Comparison of ENCODE assay signal across 17 cellular contexts in the genomic region with DNA sequence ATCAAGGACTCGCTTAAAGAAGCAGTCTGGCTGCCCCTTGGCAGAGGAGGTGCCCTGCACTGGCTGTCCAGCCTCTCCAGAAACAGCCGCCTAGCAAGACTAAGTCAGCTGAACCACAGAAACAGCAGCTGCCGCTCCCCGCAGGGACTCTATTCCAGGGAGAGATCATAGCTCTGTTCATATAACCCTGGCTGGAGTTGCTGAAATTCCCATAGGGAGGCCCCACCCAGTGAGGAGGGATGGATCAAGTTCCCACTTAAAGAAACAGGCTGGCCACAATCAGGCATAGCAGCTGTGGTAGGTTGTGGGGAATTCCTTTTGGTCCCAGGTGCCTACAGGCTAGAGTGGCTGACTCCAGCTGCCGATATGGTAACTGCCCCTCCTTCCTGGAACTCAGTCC.
DNase-seq lines count a peak whose midpoint lies in the region; ATAC-seq and TF ChIP-seq lines count a peak whose summit lies in the region.
"Had no signal": no experiment of that assay in that cellular context is flagged by ENCODE, and none has a peak within 500 bp of the region (broad histone marks: within the 10 kb centered on the region; RNA-seq: fewer than 3 reads in every experiment).

No MANE protein-coding gene starts in this region.

- no peak overlapping the region for H3K27ac Mint-ChIP-seq in naive thymus-derived CD4-positive, alpha-beta T cell
- H3K27ac Mint-ChIP-seq: natural killer cell treated with Interleukin-12 subunit alpha and Interleukin-12 subunit beta and Interleukin-15 and Interleukin-18, amount 100 ng/mL, for 72 hours had no signal

- H3K4me3 Mint-ChIP-seq in naive thymus-derived CD4-positive, alpha-beta T cell: no peak overlapping the region
- H3K4me3 Mint-ChIP-seq: natural killer cell treated with Interleukin-12 subunit alpha and Interleukin-12 subunit beta and Interleukin-15 and Interleukin-18, amount 100 ng/mL, for 72 hours had no signal

- H3K4me1 ChIP-seq in fibroblast of lung (ENCODE audit: control insufficient read depth, extremely low read depth, insufficient read depth, low read length) (no peaks in the 10 kb centered on the region), foreskin keratinocyte (no peaks in the 10 kb centered on the region)
- H3K4me1 ChIP-seq in naive thymus-derived CD4-positive, alpha-beta T cell (ENCODE audit: control insufficient read depth in 2 of 2, insufficient read depth in 2 of 2, low read length in 2 of 2): no peaks in the 10 kb centered on the region

- H3K36me3 Mint-ChIP-seq in naive thymus-derived CD4-positive, alpha-beta T cell: no peaks in the 10 kb centered on the region

- no peak overlapping the region for H3K4me3 ChIP-seq in fibroblast of lung (replicated peaks in 1 of 4; ENCODE audit: control extremely low read depth in 1 of 4, insufficient read depth in 1 of 4, low read depth in 3 of 4, low read length in 4 of 4)
- no peak overlapping the region for H3K4me3 ChIP-seq in naive thymus-derived CD4-positive, alpha-beta T cell (ENCODE audit: low read length)
- H3K4me3 ChIP-seq: lung had no signal

- TF ChIP-seq CTCF in fibroblast of lung (conservative IDR thresholded peaks at IDR 0.05 in 1 of 2, IDR thresholded peaks at IDR 0.05 in 1 of 2; ENCODE audit: low read depth in 1 of 2, low read length in 2 of 2): no peak
- TF ChIP-seq CTCF in foreskin keratinocyte (conservative IDR thresholded peaks at IDR 0.05): no peak

- no peaks in the 10 kb centered on the region for H3K79me2 ChIP-seq in fibroblast of lung (ENCODE audit: control insufficient read depth, insufficient read depth, low read length)

- intact Hi-C loops in naive thymus-derived CD4-positive, alpha-beta T cell (cut with micrococcal nuclease): no loop called here

- peak; percentile 19 for DNase-seq in NCI-H1092 treated with DMSO at 0.1 percent for 48 hours (lab: John Stamatoyannopoulos, UW)
- DNase-seq in NCI-H1092 (lab: John Stamatoyannopoulos, UW): no peak
- peak; percentile 64 to 72 for DNase-seq in NCI-H526 (lab: John Stamatoyannopoulos, UW)
- DNase-seq in fibroblast of lung (ENCODE audit: low read depth in 2 of 2): peak; percentile 33 to 40
- no peak for DNase-seq in foreskin keratinocyte
- DNase-seq in naive thymus-derived CD4-positive, alpha-beta T cell: no peak
- DNase-seq in effector CD4-positive, alpha-beta T cell: no peak
- DNase-seq: activated CD4-positive, alpha-beta T cell treated with anti-CD3 and anti-CD28 coated beads, Interleukin-2, amount 50 U/mL, for 4 hours; activated T-cell treated with anti-CD3 and anti-CD28 coated beads, Interleukin-2, amount 50 U/mL, for 48 hours; central memory CD4-positive, alpha-beta T cell; GOT3; MM.1S; substantia nigra had no signal

- CTCF ChIA-PET in naive thymus-derived CD4-positive, alpha-beta T cell (lab: Charles Lee): no interaction called here

- H3K27ac ChIP-seq in fibroblast of lung (ENCODE audit: insufficient read depth, low read length) (no peak overlapping the region), foreskin keratinocyte (no peak overlapping the region)
- H3K27ac ChIP-seq in naive thymus-derived CD4-positive, alpha-beta T cell (ENCODE audit: low read depth, low read length): no peak overlapping the region
- H3K27ac ChIP-seq: 22Rv1 had no signal

- H3K27me3 ChIP-seq in fibroblast of lung (ENCODE audit: control insufficient read depth, insufficient read depth, low read length) (no peaks in the 10 kb centered on the region), foreskin keratinocyte (peaks cover 2% of the 10 kb centered on the region)
- no peaks in the 10 kb centered on the region for H3K27me3 ChIP-seq in naive thymus-derived CD4-positive, alpha-beta T cell (ENCODE audit: control insufficient read depth in 2 of 2, insufficient read depth in 2 of 2, low read length in 2 of 2)

- POLR2A ChIA-PET in naive thymus-derived CD4-positive, alpha-beta T cell (lab: Charles Lee): no interaction called here

- H2AFZ ChIP-seq in fibroblast of lung (ENCODE audit: low read length): no peak overlapping the region

- no peak for ATAC-seq in foreskin keratinocyte
- no peak for ATAC-seq in naive thymus-derived CD4-positive, alpha-beta T cell
- no peak for ATAC-seq in HG03439 (IDR thresholded peaks at IDR 0.05; ENCODE audit: unreplicated experiment)
- ATAC-seq: natural killer cell treated with Interleukin-12 subunit alpha and Interleukin-12 subunit beta and Interleukin-15 and Interleukin-18, amount 100 ng/mL, for 72 hours had no signal

- no peak overlapping the region for H3K4me2 ChIP-seq in fibroblast of lung (ENCODE audit: extremely low read depth, insufficient read depth, low read length)

- no peaks in the 10 kb centered on the region for H3K4me1 Mint-ChIP-seq in naive thymus-derived CD4-positive, alpha-beta T cell

- no peaks in the 10 kb centered on the region for H3K27me3 Mint-ChIP-seq in naive thymus-derived CD4-positive, alpha-beta T cell
- H3K27me3 Mint-ChIP-seq: natural killer cell treated with Interleukin-12 subunit alpha and Interleukin-12 subunit beta and Interleukin-15 and Interleukin-18, amount 100 ng/mL, for 72 hours had no signal

- H3K9me3 ChIP-seq in fibroblast of lung (ENCODE audit: control insufficient read depth, insufficient read depth, low read depth, low read length): no peaks in the 10 kb centered on the region
- no peaks in the 10 kb centered on the region for H3K9me3 ChIP-seq in naive thymus-derived CD4-positive, alpha-beta T cell (ENCODE audit: control insufficient read depth in 2 of 3, low read length in 3 of 3)

- peaks cover 0 to 29% (median 3%) of the 10 kb centered on the region in 11 donors for H3K9me3 Mint-ChIP-seq in naive thymus-derived CD4-positive, alpha-beta T cell

- no peaks in the 10 kb centered on the region for H3K36me3 ChIP-seq in fibroblast of lung (ENCODE audit: control insufficient read depth, insufficient read depth, low read length)
- no peaks in the 10 kb centered on the region for H3K36me3 ChIP-seq in naive thymus-derived CD4-positive, alpha-beta T cell (ENCODE audit: control insufficient read depth in 2 of 3, insufficient read depth in 3 of 3, low read length in 3 of 3)

- H4K20me1 ChIP-seq in fibroblast of lung (ENCODE audit: control insufficient read depth, extremely low read depth, insufficient read depth, low read length): no peaks in the 10 kb centered on the region

- no peak overlapping the region for H3K9ac ChIP-seq in fibroblast of lung (ENCODE audit: insufficient read depth, low read length)

Comparison
In these comparisons a context has a peak if more than half of its experiments do, and no peak if none do; other contexts are left out.
1. DNase-seq: peak in NCI-H1092 treated with DMSO at 0.1 percent for 48 hours (single experiment), NCI-H526 (2 of 2) and fibroblast of lung (2 of 2); none in NCI-H1092 (single experiment), foreskin keratinocyte (0 of 2), naive thymus-derived CD4-positive, alpha-beta T cell (0 of 9) and effector CD4-positive, alpha-beta T cell (single experiment).